ENCODE assay signal across 1 cellular context in genomic region chr19:33392341-33393285, GRCh38.
TF ChIP-seq lines count a peak whose summit lies in the region.

No MANE protein-coding gene starts in this region.

TF ChIP-seq in HepG2, 621 proteins besides CTCF, POLR2A, EP300 and RAD21 (continued from another document and continues in another):
- peak; percentile 21 for TF ChIP-seq SRSF1 (optimal IDR thresholded peaks at IDR 0.05; ENCODE audit: low read depth, low read length)
- TF ChIP-seq POLR2G (IDR thresholded peaks at IDR 0.05; ENCODE audit: low read depth, low read length): peak; percentile 60
- TF ChIP-seq ZFAT (CRISPR knock-in tag; conservative IDR thresholded peaks at IDR 0.05): peak; percentile 97
- TF ChIP-seq ZNF225 (CRISPR knock-in tag; IDR thresholded peaks at IDR 0.05): peak; percentile 99
- TF ChIP-seq MYC (CRISPR knock-in tag; IDR thresholded peaks at IDR 0.05; ENCODE audit: borderline replicate concordance): peak; percentile 100
- TF ChIP-seq DMTF1 (CRISPR knock-in tag; IDR thresholded peaks at IDR 0.05): 0 out of 2 replicates have a peak, but pooled peaks have one; percentile 91
- TF ChIP-seq NFE2L2 (IDR thresholded peaks at IDR 0.05; ENCODE audit: low read length): no peak
- peak; percentile 82 for TF ChIP-seq HMG20A (CRISPR knock-in tag; IDR thresholded peaks at IDR 0.05; ENCODE audit: borderline replicate concordance)
- TF ChIP-seq SP4 (CRISPR knock-in tag; IDR thresholded peaks at IDR 0.05): peak; percentile 84
- no peak for TF ChIP-seq TAF15 (IDR thresholded peaks at IDR 0.05; ENCODE audit: low read depth, low read length, poor library complexity, severe bottlenecking)
- no peak for TF ChIP-seq GRHL1 (CRISPR knock-in tag; conservative IDR thresholded peaks at IDR 0.05)
- peak; percentile 95 for TF ChIP-seq ZNF441 (CRISPR knock-in tag; IDR thresholded peaks at IDR 0.05; ENCODE audit: borderline replicate concordance)
- TF ChIP-seq JUNB (CRISPR knock-in tag; IDR thresholded peaks at IDR 0.05; ENCODE audit: borderline replicate concordance): peak; percentile 72; the same call in 1 of the 2 replicates
- peak; percentile 98 for TF ChIP-seq ZNF350 (CRISPR knock-in tag; IDR thresholded peaks at IDR 0.05; ENCODE audit: borderline replicate concordance, low read depth)
- TF ChIP-seq SIX4 (CRISPR knock-in tag; IDR thresholded peaks at IDR 0.05): peak; percentile 90
- TF ChIP-seq EEA1 (CRISPR knock-in tag; IDR thresholded peaks at IDR 0.05; ENCODE audit: borderline replicate concordance): peak; percentile 99; the same call in 1 of the 2 replicates
- TF ChIP-seq ZFP1 (CRISPR knock-in tag; IDR thresholded peaks at IDR 0.05): peak; percentile 94
- peak; percentile 51 for TF ChIP-seq ZBTB21 (CRISPR knock-in tag; IDR thresholded peaks at IDR 0.05)
- peak; percentile 96 for TF ChIP-seq ARHGAP35 (CRISPR knock-in tag; IDR thresholded peaks at IDR 0.05; ENCODE audit: borderline replicate concordance)
- TF ChIP-seq ZNF558 (CRISPR knock-in tag; IDR thresholded peaks at IDR 0.05; ENCODE audit: borderline replicate concordance): peak; percentile 100; the same call in 1 of the 2 replicates
- TF ChIP-seq ONECUT2 (CRISPR knock-in tag; IDR thresholded peaks at IDR 0.05): 0 out of 2 replicates have a peak, but pooled peaks have one; percentile 63
- TF ChIP-seq THAP7 (CRISPR knock-in tag; IDR thresholded peaks at IDR 0.05): peak; percentile 98
- peak; percentile 99 for TF ChIP-seq CC2D1A (CRISPR knock-in tag; IDR thresholded peaks at IDR 0.05)
- peak; percentile 99 for TF ChIP-seq CSRNP1 (CRISPR knock-in tag; IDR thresholded peaks at IDR 0.05)
- peak; percentile 95 for TF ChIP-seq ESRRA (CRISPR knock-in tag; IDR thresholded peaks at IDR 0.05; ENCODE audit: low read depth)
- peak; percentile 90 for TF ChIP-seq GPN1 (CRISPR knock-in tag; IDR thresholded peaks at IDR 0.05; ENCODE audit: borderline replicate concordance)
- peak; percentile 89; the same call in 1 of the 2 replicates for TF ChIP-seq ZSCAN22 (CRISPR knock-in tag; IDR thresholded peaks at IDR 0.05)
- TF ChIP-seq PBX2 (CRISPR knock-in tag; IDR thresholded peaks at IDR 0.05): no peak
- TF ChIP-seq THRA (CRISPR knock-in tag; IDR thresholded peaks at IDR 0.05; ENCODE audit: borderline replicate concordance): peak; percentile 93
- peak; percentile 100 for TF ChIP-seq ZNF776 (CRISPR knock-in tag; IDR thresholded peaks at IDR 0.05)
- no peak for TF ChIP-seq HCFC1 (IDR thresholded peaks at IDR 0.05; ENCODE audit: low read depth, low read length)
- peak; percentile 91 for TF ChIP-seq ZNF777 (CRISPR knock-in tag; IDR thresholded peaks at IDR 0.05)
- TF ChIP-seq REL (CRISPR knock-in tag; conservative IDR thresholded peaks at IDR 0.05): peak; percentile 98
- no peak for TF ChIP-seq ATF7 (IDR thresholded peaks at IDR 0.05)
- peak; percentile 92 for TF ChIP-seq ATF7 (CRISPR knock-in tag; IDR thresholded peaks at IDR 0.05)
- 0 out of 2 replicates have a peak, but pooled peaks have one; percentile 85 for TF ChIP-seq ZNF720 (CRISPR knock-in tag; IDR thresholded peaks at IDR 0.05)
- peak; percentile 100 for TF ChIP-seq MXD3 (CRISPR knock-in tag; IDR thresholded peaks at IDR 0.05)
- TF ChIP-seq ZNF33B (CRISPR knock-in tag; IDR thresholded peaks at IDR 0.05): peak; percentile 100
- TF ChIP-seq ZFX (CRISPR knock-in tag; IDR thresholded peaks at IDR 0.05; ENCODE audit: low read depth): peak; percentile 97
- TF ChIP-seq IKZF4 (CRISPR knock-in tag; IDR thresholded peaks at IDR 0.05; ENCODE audit: borderline replicate concordance, low read depth, not compliant biosample characterization): peak; percentile 99
- TF ChIP-seq ZNF24 (IDR thresholded peaks at IDR 0.05): no peak
- TF ChIP-seq ZNF234 (CRISPR knock-in tag; conservative IDR thresholded peaks at IDR 0.05): peak; percentile 100
- TF ChIP-seq PITX1 (CRISPR knock-in tag; IDR thresholded peaks at IDR 0.05): peak; percentile 95
- TF ChIP-seq KLF12 (CRISPR knock-in tag; IDR thresholded peaks at IDR 0.05; ENCODE audit: borderline replicate concordance): peak; percentile 97
- TF ChIP-seq MAFG (CRISPR knock-in tag; IDR thresholded peaks at IDR 0.05): 0 out of 2 replicates have a peak, but pooled peaks have one; percentile 33
- peak in 1 of 2 experiments; percentile 77; a peak in 1 of 4 replicates for TF ChIP-seq NR2F1 (CRISPR knock-in tag; IDR thresholded peaks at IDR 0.05)
- TF ChIP-seq FOXJ3 (CRISPR knock-in tag; IDR thresholded peaks at IDR 0.05; ENCODE audit: borderline replicate concordance): peak; percentile 97
- TF ChIP-seq ZNF790 (CRISPR knock-in tag; IDR thresholded peaks at IDR 0.05; ENCODE audit: borderline replicate concordance): peak; percentile 92; the same call in 1 of the 2 replicates
- peak; percentile 100 for TF ChIP-seq ZNF552 (CRISPR knock-in tag; IDR thresholded peaks at IDR 0.05; ENCODE audit: borderline replicate concordance)
- peak; percentile 100 for TF ChIP-seq ZNF749 (CRISPR knock-in tag; IDR thresholded peaks at IDR 0.05; ENCODE audit: borderline replicate concordance)
- TF ChIP-seq ZNF12 (CRISPR knock-in tag; IDR thresholded peaks at IDR 0.05): peak; percentile 87; the same call in 1 of the 2 replicates
- TF ChIP-seq ZFP91 (CRISPR knock-in tag; IDR thresholded peaks at IDR 0.05; ENCODE audit: borderline replicate concordance): peak; percentile 97
- no peak for TF ChIP-seq ZFP36 (IDR thresholded peaks at IDR 0.05; ENCODE audit: borderline replicate concordance, low read depth, low read length, partially characterized antibody)
- peak; percentile 87; the same call in 1 of the 2 replicates for TF ChIP-seq SOX5 (CRISPR knock-in tag; IDR thresholded peaks at IDR 0.05; ENCODE audit: borderline replicate concordance)
- TF ChIP-seq MEF2D (CRISPR knock-in tag; IDR thresholded peaks at IDR 0.05): peak; percentile 96
- peak; percentile 93 for TF ChIP-seq ZNF281 (CRISPR knock-in tag; IDR thresholded peaks at IDR 0.05; ENCODE audit: borderline replicate concordance)
- TF ChIP-seq SIN3B (IDR thresholded peaks at IDR 0.05; ENCODE audit: low read length): no peak
- peak; percentile 81; the same call in 1 of the 2 replicates for TF ChIP-seq MIER2 (CRISPR knock-in tag; IDR thresholded peaks at IDR 0.05)
- TF ChIP-seq ZKSCAN5 (CRISPR knock-in tag; IDR thresholded peaks at IDR 0.05): peak; percentile 85
- peak; percentile 99 for TF ChIP-seq ZNF724P (CRISPR knock-in tag; IDR thresholded peaks at IDR 0.05; ENCODE audit: borderline replicate concordance)
